Comparison of ENCODE assay signal across 9 cellular contexts in genomic region chr3:143016321-143016972, GRCh38. TPM values are rescaled to one million over a fixed set of nuclear protein-coding genes. Genes with fewer than 3 reads are reported as not detected.
DNase-seq lines count a peak whose midpoint lies in the region; ATAC-seq and TF ChIP-seq lines count a peak whose summit lies in the region.
"Had no signal": no experiment of that assay in that cellular context is flagged by ENCODE, and none has a peak within 500 bp of the region (broad histone marks: within the 10 kb centered on the region; RNA-seq: fewer than 3 reads in every experiment).

No MANE protein-coding gene starts in this region.

- POLR2A ChIA-PET in MCF 10A (lab: Yijun Ruan, JAX): interaction anchor here (0.5 to 2.1 kb wide), 5 partner anchors 15 to 438 kb away, joined by 3 to 30 read pairs (median 3); partner anchors contain the start of genes ATR, CHST2 and U2SURP

- H3K4me2 ChIP-seq in DOHH2 (ENCODE audit: low read length): no peak overlapping the region

- H4K20me1 ChIP-seq in DOHH2 (ENCODE audit: control insufficient read depth, insufficient read depth, low read depth, low read length): peaks cover 10% of the 10 kb centered on the region; the same call in 1 of the 2 replicates

- H3K4me3 Mint-ChIP-seq in MCF 10A (ENCODE audit: unreplicated experiment): no peak overlapping the region
- no peak overlapping the region for H3K4me3 Mint-ChIP-seq in nephron

- ATAC-seq in GM21786 (IDR thresholded peaks at IDR 0.05; ENCODE audit: unreplicated experiment) (no peak), GM19395 (IDR thresholded peaks at IDR 0.05; ENCODE audit: unreplicated experiment) (no peak)

- no peaks in the 10 kb centered on the region for H3K27me3 ChIP-seq in DOHH2 (ENCODE audit: control insufficient read depth, low read length)

- CTCF ChIA-PET in MCF 10A (lab: Yijun Ruan, JAX): interaction anchor here (0.6 to 1.8 kb wide), 13 partner anchors 9 to 710 kb away, joined by 3 to 12 read pairs (median 3); partner anchors contain the start of gene U2SURP

- no peak overlapping the region for H3K27ac ChIP-seq in DOHH2 (ENCODE audit: low read depth, low read length)

- no peak for DNase-seq in MCF 10A (ENCODE audit: unreplicated experiment)
- no peak for DNase-seq in mucosa of gallbladder (ENCODE audit: low spot score)
- no peak for DNase-seq in SHP77 treated with DMSO at 0.1 percent for 48 hours (lab: John Stamatoyannopoulos, UW)
- DNase-seq: activated T-cell treated with anti-CD3 and anti-CD28 coated beads, Interleukin-2, amount 50 U/mL, for 48 hours had no signal

- peaks cover 95% of the 10 kb centered on the region for H3K36me3 ChIP-seq in DOHH2 (ENCODE audit: control insufficient read depth, low read length)

- peaks cover 80% of the 10 kb centered on the region for H3K36me3 Mint-ChIP-seq in MCF 10A (ENCODE audit: insufficient read depth, unreplicated experiment)
- peaks cover 65% of the 10 kb centered on the region for H3K36me3 Mint-ChIP-seq in nephron (ENCODE audit: low read depth)

- intact Hi-C loops in MCF 10A (cut with micrococcal nuclease): no loop called here

- H3K27me3 Mint-ChIP-seq in MCF 10A (ENCODE audit: insufficient read depth, unreplicated experiment) (no peaks in the 10 kb centered on the region), nephron (ENCODE audit: low read depth) (no peaks in the 10 kb centered on the region)

- no peaks in the 10 kb centered on the region for H3K9me3 ChIP-seq in DOHH2 (ENCODE audit: control insufficient read depth, insufficient read depth, low read length)

- TF ChIP-seq CTCF in DOHH2 (IDR thresholded peaks at IDR 0.05; ENCODE audit: low read depth, low read length, poor library complexity, severe bottlenecking): peak; percentile 73
- peak; percentile 69 for TF ChIP-seq CTCF in LNCAP (IDR thresholded peaks at IDR 0.05)
- peak; percentile 33 for TF ChIP-seq CTCF in MCF 10A (IDR thresholded peaks at IDR 0.05; ENCODE audit: unreplicated experiment)
- TF ChIP-seq CTCF in nephron (IDR thresholded peaks at IDR 0.05; ENCODE audit: unreplicated experiment in 3 of 3): peak; percentile 49 to 64 (median 50)

- H3K4me1 ChIP-seq in DOHH2 (ENCODE audit: control insufficient read depth, low read length): no peaks in the 10 kb centered on the region

- peaks cover 44% of the 10 kb centered on the region for H3F3A ChIP-seq in DOHH2 (ENCODE audit: control insufficient read depth, insufficient read depth)

- H3K27ac Mint-ChIP-seq in MCF 10A (ENCODE audit: low read depth, unreplicated experiment) (peak overlapping the region; percentile 63), nephron (no peak overlapping the region)

- no peak overlapping the region for H3K4me3 ChIP-seq in DOHH2 (ENCODE audit: low read length)

- H3K9me2 ChIP-seq in DOHH2 (replicated peaks; ENCODE audit: control insufficient read depth, low read length): no peaks in the 10 kb centered on the region

- H3K79me2 ChIP-seq in DOHH2 (ENCODE audit: control insufficient read depth, low read length): peaks cover 73% of the 10 kb centered on the region

- H3K4me1 Mint-ChIP-seq in MCF 10A (ENCODE audit: insufficient read depth, unreplicated experiment): no peaks in the 10 kb centered on the region
- H3K4me1 Mint-ChIP-seq in nephron: no peaks in the 10 kb centered on the region

- H3K9me3 Mint-ChIP-seq in MCF 10A (ENCODE audit: unreplicated experiment) (no peaks in the 10 kb centered on the region), nephron (peaks cover 3% of the 10 kb centered on the region)

- BruUV-seq in MCF 10A (replicated peaks; lab: Mats Ljungman, UMichigan): no TSS peak

RNA-seq across cellular contexts. Expression of gene U2SURP, which starts 15.1 kb away (rescaled TPM):
- total RNA-seq in MCF 10A (2022) (131 and 146 TPM in 2 replicates), mucosa of gallbladder (58.7 TPM)

RNA-seq across cellular contexts. Expression of gene PAQR9, which starts 53.0 kb away (rescaled TPM):
- total RNA-seq in MCF 10A (2022) (not detected in 2 replicates), mucosa of gallbladder (0.32 TPM)
